19 cellular contexts compared by ENCODE assay signal in the genomic region with DNA sequence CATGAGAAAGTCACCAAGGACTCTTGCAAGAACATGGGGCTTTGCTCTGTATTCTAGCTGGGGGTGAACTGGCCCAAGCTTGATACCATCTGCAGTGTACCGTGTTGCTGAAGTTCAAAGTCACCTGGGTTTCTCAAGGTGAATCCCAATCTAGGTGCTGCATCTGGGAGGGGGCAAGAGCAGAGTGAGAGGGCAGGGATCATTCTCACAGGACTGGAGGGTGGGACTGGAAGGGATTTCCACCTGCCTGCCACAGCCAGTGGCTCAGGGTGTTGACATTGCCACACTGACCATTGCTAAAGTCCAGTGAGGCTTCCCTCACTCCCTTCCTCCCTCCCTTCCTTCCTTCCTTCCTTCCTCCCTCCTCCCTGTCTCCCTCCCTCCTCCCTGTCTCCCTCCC.
"Had no signal": no experiment of that assay in that cellular context is flagged by ENCODE, and none has a peak within 500 bp of the region (broad histone marks: within the 10 kb centered on the region; RNA-seq: fewer than 3 reads in every experiment).

No MANE protein-coding gene starts in this region.

- H3K4me3 Mint-ChIP-seq: memory B cell; mesothelial cell of epicardium; natural killer cell treated with Interleukin-12 subunit alpha and Interleukin-12 subunit beta and Interleukin-15 and Interleukin-18, amount 100 ng/mL, for 72 hours; type B pancreatic cell had no signal

- H3K27me3 Mint-ChIP-seq: type B pancreatic cell had no signal

- H3K4me1 Mint-ChIP-seq: memory B cell had no signal

- H3K27me3 ChIP-seq: uterus had no signal

- H3K4me1 ChIP-seq: gastrocnemius medialis, left lung, lower lobe of right lung, sigmoid colon, stomach, uterus had no signal

- H3K9me3 ChIP-seq: gastrocnemius medialis, left lung, lower lobe of right lung, sigmoid colon, stomach, uterus had no signal

- H3K27ac Mint-ChIP-seq: memory B cell; mesothelial cell of epicardium; natural killer cell treated with Interleukin-12 subunit alpha and Interleukin-12 subunit beta and Interleukin-15 and Interleukin-18, amount 100 ng/mL, for 72 hours; type B pancreatic cell had no signal

- H3K36me3 ChIP-seq: gastrocnemius medialis, left lung, lower lobe of right lung, sigmoid colon, stomach, uterus had no signal

- H3K9me3 Mint-ChIP-seq: mesothelial cell of epicardium; natural killer cell treated with Interleukin-12 subunit alpha and Interleukin-12 subunit beta and Interleukin-15 and Interleukin-18, amount 100 ng/mL, for 72 hours; type B pancreatic cell had no signal

- DNase-seq: cortex of kidney; dorsolateral prefrontal cortex; effector CD8-positive, alpha-beta T cell; gastrocnemius medialis; islet precursor cell; left lung; lower lobe of right lung; posterior cingulate gyrus; sigmoid colon; stimulated activated CD4-positive, alpha-beta T cell treated with anti-CD3 and anti-CD28 coated beads, Interleukin-2, amount 100 ng/mL, for 24 hours; stimulated activated naive CD4-positive, alpha-beta T cell; stomach; uterus had no signal

- H3K27ac ChIP-seq: gastrocnemius medialis, left lung, lower lobe of right lung, sigmoid colon, skin epidermis, stomach, uterus had no signal

- H3K4me3 ChIP-seq: dorsolateral prefrontal cortex, gastrocnemius medialis, left lung, lower lobe of right lung, sigmoid colon, skin epidermis, stomach, uterus had no signal

- H3K36me3 Mint-ChIP-seq: memory B cell; mesothelial cell of epicardium; natural killer cell treated with Interleukin-12 subunit alpha and Interleukin-12 subunit beta and Interleukin-15 and Interleukin-18, amount 100 ng/mL, for 72 hours; type B pancreatic cell had no signal

- ATAC-seq: esophagus mucosa, gastrocnemius medialis, left lung, lower lobe of right lung had no signal
